In the genomic region with DNA sequence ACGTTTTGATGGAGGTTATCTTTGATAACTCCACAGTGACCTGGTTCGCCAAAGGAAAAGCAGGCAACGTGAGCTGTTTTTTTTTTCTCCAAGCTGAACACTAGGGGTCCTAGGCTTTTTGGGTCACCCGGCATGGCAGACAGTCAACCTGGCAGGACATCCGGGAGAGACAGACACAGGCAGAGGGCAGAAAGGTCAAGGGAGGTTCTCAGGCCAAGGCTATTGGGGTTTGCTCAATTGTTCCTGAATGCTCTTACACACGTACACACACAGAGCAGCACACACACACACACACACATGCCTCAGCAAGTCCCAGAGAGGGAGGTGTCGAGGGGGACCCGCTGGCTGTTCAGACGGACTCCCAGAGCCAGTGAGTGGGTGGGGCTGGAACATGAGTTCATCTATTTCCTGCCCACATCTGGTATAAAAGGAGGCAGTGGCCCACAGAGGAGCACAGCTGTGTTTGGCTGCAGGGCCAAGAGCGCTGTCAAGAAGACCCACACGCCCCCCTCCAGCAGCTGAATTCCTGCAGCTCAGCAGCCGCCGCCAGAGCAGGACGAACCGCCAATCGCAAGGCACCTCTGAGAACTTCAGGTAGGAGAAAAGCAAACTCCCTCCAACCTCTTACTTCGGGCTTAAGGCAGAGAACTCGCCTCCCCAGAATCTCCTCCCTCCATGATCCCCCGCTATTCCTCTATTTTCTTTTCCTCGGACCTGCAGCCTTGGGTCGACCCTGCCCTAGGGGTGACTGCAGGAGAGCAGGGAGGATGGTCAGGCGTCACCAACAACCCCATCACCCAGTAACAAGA, we compare ENCODE assay signal across 8 cellular contexts. TPM values are rescaled to one million over a fixed set of nuclear protein-coding genes. Genes with fewer than 3 reads are reported as not detected.
DNase-seq lines count a peak whose midpoint lies in the region; ATAC-seq, FAIRE-seq and TF ChIP-seq lines count a peak whose summit lies in the region.

SERPINE1 (plus strand) TSS at position 454 of the 809 bp plus-strand sequence. CDS start 1,290 bp downstream, outside the sequence.

- H4K20me1 ChIP-seq in GM23248 (ENCODE audit: insufficient read depth) (no peaks in the 10 kb centered on the region), fibroblast of lung (ENCODE audit: control insufficient read depth, extremely low read depth, insufficient read depth, low read length) (no peaks in the 10 kb centered on the region)

- peaks cover 25 to 45% (median 37%) of the 10 kb centered on the region in 4 donors for H3K4me1 Mint-ChIP-seq in naive thymus-derived CD8-positive, alpha-beta T cell

- in situ Hi-C loops in GM23248 (cut with MboI), result no loop called here

- H3K27ac Mint-ChIP-seq in naive thymus-derived CD8-positive, alpha-beta T cell, result peak within 1 kb of the TSS in 4 of 10 donors; percentile 52 to 81 (median 67)

- peaks cover 42% of the 10 kb centered on the region for H3K36me3 ChIP-seq in GM23248 (ENCODE audit: low read depth)
- H3K36me3 ChIP-seq in fibroblast of lung (ENCODE audit: control insufficient read depth, insufficient read depth, low read length), result peaks cover 14% of the 10 kb centered on the region
- no peaks in the 10 kb centered on the region for H3K36me3 ChIP-seq in thymus (ENCODE audit: control insufficient read depth, insufficient read depth)

- H3K9me3 ChIP-seq in GM23248 (ENCODE audit: low read depth), result no peaks in the 10 kb centered on the region
- no peaks in the 10 kb centered on the region for H3K9me3 ChIP-seq in fibroblast of lung (ENCODE audit: control insufficient read depth, insufficient read depth, low read depth, low read length)
- no peaks in the 10 kb centered on the region for H3K9me3 ChIP-seq in thymus (ENCODE audit: control insufficient read depth)

- H3K79me2 ChIP-seq in GM23248 (ENCODE audit: insufficient read depth) (peaks cover 46% of the 10 kb centered on the region), fibroblast of lung (ENCODE audit: control insufficient read depth, insufficient read depth, low read length) (peaks cover 35% of the 10 kb centered on the region)

- DNase-seq in GM23248, result peak; percentile 100
- peak; percentile 81 for DNase-seq in NCI-H2227 treated with DMSO at 0.1 percent for 48 hours (lab: John Stamatoyannopoulos, UW)
- DNase-seq in activated T-cell treated with anti-CD3 and anti-CD28 coated beads for 4 hours, result peak; percentile 28
- peak; percentile 100 for DNase-seq in fibroblast of lung (ENCODE audit: low read depth in 2 of 2)
- DNase-seq in naive thymus-derived CD8-positive, alpha-beta T cell, result peak in 9 of 10 donors; percentile 11 to 75 (median 33)
- DNase-seq in DMS114 treated with DMSO at 0.1 percent for 48 hours (lab: John Stamatoyannopoulos, UW; ENCODE audit: unreplicated experiment), result no peak

- H3K4me3 ChIP-seq in GM23248 (peak within 1 kb of the TSS; percentile 94), fibroblast of lung (replicated peaks in 1 of 4; ENCODE audit: control extremely low read depth in 1 of 4, insufficient read depth in 1 of 4, low read depth in 3 of 4, low read length in 4 of 4) (peak within 1 kb of the TSS; percentile 59 to 83 (median 72)), thymus (ENCODE audit: low read length) (peak within 1 kb of the TSS; percentile 28)

- H3K36me3 Mint-ChIP-seq in naive thymus-derived CD8-positive, alpha-beta T cell, result no peaks in the 10 kb centered on the region

- WGBS in GM23248 (ENCODE audit: low coverage in 1 of 2, low lambda C conversion rate in 2 of 2, missing lambda C conversion rate in 2 of 2), 2 experiments, result 1 to 2% methylated on average over 22 of the region's 22 CpGs
- 9% methylated on average over 22 of the region's 22 CpGs for WGBS in thymus

- peak; percentile 26 to 41 for TF ChIP-seq CTCF in fibroblast of lung (conservative IDR thresholded peaks at IDR 0.05 in 1 of 2, IDR thresholded peaks at IDR 0.05 in 1 of 2; ENCODE audit: low read depth in 1 of 2, low read length in 2 of 2)

- H3K27me3 ChIP-seq in GM23248 (replicated peaks; ENCODE audit: insufficient read depth), result no peaks in the 10 kb centered on the region
- no peaks in the 10 kb centered on the region for H3K27me3 ChIP-seq in fibroblast of lung (ENCODE audit: control insufficient read depth, insufficient read depth, low read length)
- peaks cover 4% of the 10 kb centered on the region for H3K27me3 ChIP-seq in thymus (ENCODE audit: control insufficient read depth, insufficient read depth)

- H3F3A ChIP-seq in GM23248 (ENCODE audit: insufficient read depth), result peaks cover 80% of the 10 kb centered on the region

- peak; percentile 83 for FAIRE-seq in G401.6 (lab: Jason Lieb, UNC)

- POLR2A ChIA-PET in naive thymus-derived CD8-positive, alpha-beta T cell (lab: Charles Lee), result no interaction called here

- peak; percentile 84 to 89 for ATAC-seq in naive thymus-derived CD8-positive, alpha-beta T cell

- H3K4me1 ChIP-seq in GM23248 (ENCODE audit: insufficient read depth) (peaks cover 47% of the 10 kb centered on the region), fibroblast of lung (ENCODE audit: control insufficient read depth, extremely low read depth, insufficient read depth, low read length) (peaks cover 27% of the 10 kb centered on the region), thymus (ENCODE audit: control insufficient read depth, insufficient read depth, low read length) (peaks cover 33% of the 10 kb centered on the region)

- no peaks in the 10 kb centered on the region for H3K9me2 ChIP-seq in GM23248 (ENCODE audit: insufficient read depth)

- peak within 1 kb of the TSS; percentile 96 for H3K9ac ChIP-seq in GM23248
- peak within 1 kb of the TSS; percentile 61 for H3K9ac ChIP-seq in fibroblast of lung (ENCODE audit: insufficient read depth, low read length)

- H3K27ac ChIP-seq in GM23248 (peak within 1 kb of the TSS; percentile 98), fibroblast of lung (ENCODE audit: insufficient read depth, low read length) (peak within 1 kb of the TSS; percentile 73), thymus (ENCODE audit: low read depth) (peak within 1 kb of the TSS; percentile 62)

- H2AFZ ChIP-seq in GM23248 (peak within 1 kb of the TSS; percentile 25), fibroblast of lung (ENCODE audit: low read length) (no peak within 1 kb of the TSS)

- H3K4me3 Mint-ChIP-seq in naive thymus-derived CD8-positive, alpha-beta T cell, result peak within 1 kb of the TSS; percentile 29 to 76 (median 64)

- H3K4me2 ChIP-seq in GM23248 (ENCODE audit: unreplicated experiment) (peak within 1 kb of the TSS; percentile 93), fibroblast of lung (ENCODE audit: extremely low read depth, insufficient read depth, low read length) (peak within 1 kb of the TSS; percentile 81)

- H3K9me3 Mint-ChIP-seq in naive thymus-derived CD8-positive, alpha-beta T cell, result no peaks in the 10 kb centered on the region

- H3K27me3 Mint-ChIP-seq in naive thymus-derived CD8-positive, alpha-beta T cell, result peaks cover 26 to 85% (median 35%) of the 10 kb centered on the region in 5 donors

RNA-seq across cellular contexts. Expression of gene SERPINE1, which starts in this region (rescaled TPM):
- 1,900 and 2,000 TPM in 2 replicates for total RNA-seq in GM23248 (2014; rRNA removed; shearing (Covaris generic))
- polyA plus RNA-seq in GM23248 (2016; fragmentation: Nextera tagmentation; extraction: Ambion mirVana) (1,537 and 1,563 TPM in 2 replicates), fibroblast of lung (679 and 1,153 TPM in 2 replicates), thymus (7.3 TPM)
- 41.3 and 167 TPM in 2 replicates for total RNA-seq in fibroblast of lung
- 413 and 685 TPM in 2 replicates for polyA plus RNA-seq in fibroblast of lung (2012)
- polyA minus RNA-seq in fibroblast of lung (ENCODE audit: low replicate concordance), result 763 and 1,105 TPM in 2 replicates
- under 1 TPM in 1 of 2 experiments, not detected in 1; 0.11 TPM for total RNA-seq in naive thymus-derived CD8-positive, alpha-beta T cell
- not detected for polyA plus RNA-seq in naive thymus-derived CD8-positive, alpha-beta T cell

Comparison
In these comparisons a context has a peak if more than half of its experiments do, and no peak if none do; other contexts are left out.
1. RNA of gene SERPINE1 (total RNA-seq): 1,900 to 2,000 TPM in GM23248 and 41.3 to 167 TPM in fibroblast of lung; 0.11 TPM in naive thymus-derived CD8-positive, alpha-beta T cell; every median in the first group is over 10 times any median in the second.
2. RNA of gene SERPINE1 (total RNA-seq): 1,900 to 2,000 TPM in GM23248; 41.3 to 167 TPM in fibroblast of lung; every median in the first group is over 10 times any median in the second.
3. RNA of gene SERPINE1 (polyA plus RNA-seq): 1,537 to 1,563 TPM in GM23248 and 413 to 1,153 TPM in fibroblast of lung; 7.3 TPM in thymus (single experiment) and not detected in naive thymus-derived CD8-positive, alpha-beta T cell; every median in the first group is over 10 times any median in the second.
4. Peak in DNase-seq and ATAC-seq in naive thymus-derived CD8-positive, alpha-beta T cell; RNA of the gene not detected or under 1 TPM.
5. H3K4me3 ChIP-seq: peak in every context shown above with its lines; median percentile 94 in GM23248; 72 in fibroblast of lung; 28 in thymus.
6. Peak in every context shown above with its lines, with median percentiles within 50 percentile points of each other: H3K27ac ChIP-seq.